Comparison of ENCODE assay signal across 17 cellular contexts in genomic region chrX:9534686-9535085, GRCh38.
DNase-seq lines count a peak whose midpoint lies in the region; ATAC-seq and TF ChIP-seq lines count a peak whose summit lies in the region.
"Had no signal": no experiment of that assay in that cellular context is flagged by ENCODE, and none has a peak within 500 bp of the region (broad histone marks: within the 10 kb centered on the region; RNA-seq: fewer than 3 reads in every experiment).

No MANE protein-coding gene starts in this region.

- H3K79me2 ChIP-seq in PC-9 (ENCODE audit: low read depth) = no peaks in the 10 kb centered on the region

- H3K4me1 ChIP-seq in cardiac muscle cell (ENCODE audit: low read depth) = peaks cover 34% of the 10 kb centered on the region
- peaks cover 0 to 24% (median 10%) of the 10 kb centered on the region in 12 donors for H3K4me1 ChIP-seq in heart left ventricle
- H3K4me1 ChIP-seq in gastroesophageal sphincter = peaks cover 0 to 50% (median 3%) of the 10 kb centered on the region in 3 donors
- no peaks in the 10 kb centered on the region for H3K4me1 ChIP-seq in PC-9 (replicated peaks; ENCODE audit: insufficient read depth)

- peak overlapping the region; percentile 10 for H3K27ac Mint-ChIP-seq in type B pancreatic cell
- H3K27ac Mint-ChIP-seq: activated naive CD4-positive, alpha-beta T cell treated with anti-CD3 and anti-CD28 coated beads, Interleukin-2, amount 50 U/mL, for 24 hours had no signal

- H3K9me3 ChIP-seq in cardiac muscle cell (ENCODE audit: low read depth) (no peaks in the 10 kb centered on the region), heart left ventricle (no peaks in the 10 kb centered on the region), gastroesophageal sphincter (no peaks in the 10 kb centered on the region), PC-9 (ENCODE audit: insufficient read depth, low read depth) (no peaks in the 10 kb centered on the region)
- H3K9me3 ChIP-seq: neutrophil had no signal

- H2AFZ ChIP-seq in PC-9 = no peak overlapping the region

- peak in 1 of 2 donors; percentile 74 for DNase-seq in cardiac muscle cell (ENCODE audit: low read depth in 1 of 2, low spot score in 1 of 2)
- DNase-seq in heart left ventricle = no peak
- peak; percentile 85 for DNase-seq in amniotic epithelial cell (ENCODE audit: low read depth)
- no peak for DNase-seq in type B pancreatic cell (ENCODE audit: extremely low spot score, unreplicated experiment)
- no peak for DNase-seq in activated CD4-positive, alpha-beta T cell treated with anti-CD3 and anti-CD28 coated beads for 4 hours
- DNase-seq in PC-9 = no peak
- DNase-seq: activated CD4-positive, alpha-beta T cell treated with anti-CD3 and anti-CD28 coated beads, Interleukin-2, amount 50 U/mL, for 1 hour; kidney; NCI-H526 treated with DMSO at 0.1 percent for 48 hours; stimulated activated CD4-positive, alpha-beta T cell treated with anti-CD3 and anti-CD28 coated beads, Interleukin-1b, Interleukin-23, amount 100 ng/mL, for 48 hours; stimulated activated naive CD8-positive, alpha-beta T cell treated with anti-CD3 and anti-CD28 coated beads, Interleukin-15, amount 100 ng/mL, for 72 hours had no signal

- CTCF ChIA-PET in PC-9 (lab: Charles Lee) = no interaction called here

- H3K36me3 Mint-ChIP-seq in type B pancreatic cell = peaks cover 9% of the 10 kb centered on the region

- ATAC-seq in heart left ventricle = no peak
- ATAC-seq in gastroesophageal sphincter = peak; percentile 66
- no peak for ATAC-seq in HG03025 (IDR thresholded peaks at IDR 0.05; ENCODE audit: low FRiP score, unreplicated experiment)
- ATAC-seq: stimulated activated naive CD8-positive, alpha-beta T cell treated with anti-CD3 and anti-CD28 coated beads, Interleukin-15, amount 100 ng/mL, for 72 hours had no signal

- peaks cover 6% of the 10 kb centered on the region for H3K9me3 Mint-ChIP-seq in type B pancreatic cell
- H3K9me3 Mint-ChIP-seq: activated naive CD4-positive, alpha-beta T cell treated with anti-CD3 and anti-CD28 coated beads, Interleukin-2, amount 50 U/mL, for 24 hours; stimulated activated naive CD8-positive, alpha-beta T cell treated with anti-CD3 and anti-CD28 coated beads, Interleukin-15, amount 100 ng/mL, for 72 hours had no signal

- intact Hi-C loops in heart left ventricle (cut with DNase I) = no loop called here
- intact Hi-C loops in PC-9 (cut with micrococcal nuclease; ENCODE audit: unreplicated experiment) = no loop called here

- no peak for TF ChIP-seq POLR2A in heart left ventricle (IDR thresholded peaks at IDR 0.05)
- no peak for TF ChIP-seq POLR2A in gastroesophageal sphincter (IDR thresholded peaks at IDR 0.05)

- peaks cover 20% of the 10 kb centered on the region for H3K4me1 Mint-ChIP-seq in type B pancreatic cell (ENCODE audit: unreplicated experiment)

- H4K20me1 ChIP-seq in PC-9 (ENCODE audit: insufficient read depth) = no peaks in the 10 kb centered on the region

- H3K27ac ChIP-seq in cardiac muscle cell = peak overlapping the region; percentile 15
- H3K27ac ChIP-seq in heart left ventricle = no peak overlapping the region
- H3K27ac ChIP-seq in gastroesophageal sphincter = peak overlapping the region in 3 of 4 donors; percentile 25 to 56 (median 51)
- no peak overlapping the region for H3K27ac ChIP-seq in PC-9
- H3K27ac ChIP-seq: epithelial cell of prostate, neutrophil, SK-N-MC had no signal

- no peak overlapping the region for H3K4me3 Mint-ChIP-seq in type B pancreatic cell
- H3K4me3 Mint-ChIP-seq: activated naive CD4-positive, alpha-beta T cell treated with anti-CD3 and anti-CD28 coated beads, Interleukin-2, amount 50 U/mL, for 24 hours; stimulated activated naive CD8-positive, alpha-beta T cell treated with anti-CD3 and anti-CD28 coated beads, Interleukin-15, amount 100 ng/mL, for 72 hours had no signal

- H3K36me3 ChIP-seq in cardiac muscle cell = no peaks in the 10 kb centered on the region
- H3K36me3 ChIP-seq in heart left ventricle = no peaks in the 10 kb centered on the region
- no peaks in the 10 kb centered on the region for H3K36me3 ChIP-seq in gastroesophageal sphincter
- no peaks in the 10 kb centered on the region for H3K36me3 ChIP-seq in PC-9 (ENCODE audit: low read depth)
- H3K36me3 ChIP-seq: neutrophil had no signal

- no peak overlapping the region for H3K4me3 ChIP-seq in cardiac muscle cell
- no peak overlapping the region for H3K4me3 ChIP-seq in heart left ventricle
- no peak overlapping the region for H3K4me3 ChIP-seq in gastroesophageal sphincter
- no peak overlapping the region for H3K4me3 ChIP-seq in PC-9
- H3K4me3 ChIP-seq: SK-N-MC had no signal

- no peak overlapping the region for H3K4me2 ChIP-seq in PC-9

- no peaks in the 10 kb centered on the region for H3K27me3 Mint-ChIP-seq in type B pancreatic cell
- H3K27me3 Mint-ChIP-seq: activated naive CD4-positive, alpha-beta T cell treated with anti-CD3 and anti-CD28 coated beads, Interleukin-2, amount 50 U/mL, for 24 hours; stimulated activated naive CD8-positive, alpha-beta T cell treated with anti-CD3 and anti-CD28 coated beads, Interleukin-15, amount 100 ng/mL, for 72 hours had no signal

- no TSS peak for BruUV-seq in PC-9 (replicated peaks; lab: Mats Ljungman, UMichigan)

- no peak for TF ChIP-seq EP300 in gastroesophageal sphincter (IDR thresholded peaks at IDR 0.05)

- POLR2A ChIA-PET in PC-9 (lab: Charles Lee; ENCODE audit: unreplicated experiment) = no interaction called here

- no peaks in the 10 kb centered on the region for H3K27me3 ChIP-seq in cardiac muscle cell
- no peaks in the 10 kb centered on the region for H3K27me3 ChIP-seq in heart left ventricle
- no peaks in the 10 kb centered on the region for H3K27me3 ChIP-seq in gastroesophageal sphincter
- H3K27me3 ChIP-seq in PC-9 (ENCODE audit: insufficient read depth, low read depth) = no peaks in the 10 kb centered on the region
- H3K27me3 ChIP-seq: neutrophil had no signal

- TF ChIP-seq CTCF in cardiac muscle cell (IDR thresholded peaks at IDR 0.05; ENCODE audit: low read depth, low read length) = no peak
- no peak for TF ChIP-seq CTCF in heart left ventricle (IDR thresholded peaks at IDR 0.05)
- no peak for TF ChIP-seq CTCF in gastroesophageal sphincter (IDR thresholded peaks at IDR 0.05)
- no peak for TF ChIP-seq CTCF in type B pancreatic cell (conservative IDR thresholded peaks at IDR 0.05)
- TF ChIP-seq CTCF in PC-9 (conservative IDR thresholded peaks at IDR 0.05) = no peak

- H3K9me2 ChIP-seq in PC-9 (ENCODE audit: insufficient read depth) = no peaks in the 10 kb centered on the region

- H3F3A ChIP-seq in PC-9 (ENCODE audit: insufficient read depth, low read depth) = no peaks in the 10 kb centered on the region

- 27 to 39% (median 36%) methylated on average over 3 of the region's 3 CpGs for WGBS in heart left ventricle, 4 donors
- WGBS in gastroesophageal sphincter (ENCODE audit: low coverage in 1 of 2), 2 donors = 8 to 14% methylated on average over 3 of the region's 3 CpGs

Comparison
In these comparisons a context has a peak if more than half of its experiments do, and no peak if none do; other contexts are left out.
1. H3K27ac ChIP-seq: peak in cardiac muscle cell (single experiment) and gastroesophageal sphincter (3 of 4); none in heart left ventricle (0 of 12) and PC-9 (single experiment).